1 cellular context compared by ENCODE assay signal in the genomic region with DNA sequence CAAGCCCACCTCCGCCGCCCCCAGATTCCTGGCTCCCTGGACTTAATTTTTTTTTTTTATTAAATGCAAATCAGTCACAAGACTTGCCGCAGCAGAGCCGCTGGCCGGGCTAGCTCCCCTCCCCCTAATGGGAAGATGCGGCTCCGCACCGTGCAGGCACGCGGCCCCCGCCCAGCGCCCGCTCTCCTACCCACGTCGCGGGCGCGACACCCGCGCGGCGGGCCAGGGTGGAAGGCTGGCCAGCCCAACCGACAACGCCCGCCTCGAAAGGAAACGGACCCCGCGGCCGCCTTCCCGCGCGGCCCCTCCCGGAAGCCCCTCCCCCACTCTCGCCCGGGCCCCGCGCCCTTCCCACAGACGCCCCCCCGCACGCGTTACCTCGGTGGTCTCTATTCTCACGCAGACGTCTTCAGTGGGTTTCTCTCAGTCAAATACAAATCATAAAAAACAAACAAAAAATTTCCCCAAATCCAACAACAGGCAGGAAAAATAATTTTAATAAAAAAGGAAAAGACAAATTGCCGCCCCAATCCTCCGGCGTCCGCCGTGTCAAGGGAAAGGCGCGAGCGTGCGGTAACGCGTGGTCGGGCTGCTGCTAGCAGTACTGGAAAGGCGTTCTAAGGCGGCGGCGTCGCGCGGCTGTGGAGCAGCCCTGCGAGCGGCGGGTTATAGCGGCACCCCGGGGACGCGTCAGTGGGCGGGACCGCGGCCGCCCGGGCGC.
TF ChIP-seq lines count a peak whose summit lies in the region.

A gene (minus strand): TSS at position 643 of the 721 bp plus-strand sequence. CDS start 1,480 bp downstream, outside the sequence.

TF ChIP-seq in HepG2, 621 proteins besides CTCF, POLR2A, EP300 and RAD21 (continued from another document and continues in another):
- TF ChIP-seq, protein P1, sequence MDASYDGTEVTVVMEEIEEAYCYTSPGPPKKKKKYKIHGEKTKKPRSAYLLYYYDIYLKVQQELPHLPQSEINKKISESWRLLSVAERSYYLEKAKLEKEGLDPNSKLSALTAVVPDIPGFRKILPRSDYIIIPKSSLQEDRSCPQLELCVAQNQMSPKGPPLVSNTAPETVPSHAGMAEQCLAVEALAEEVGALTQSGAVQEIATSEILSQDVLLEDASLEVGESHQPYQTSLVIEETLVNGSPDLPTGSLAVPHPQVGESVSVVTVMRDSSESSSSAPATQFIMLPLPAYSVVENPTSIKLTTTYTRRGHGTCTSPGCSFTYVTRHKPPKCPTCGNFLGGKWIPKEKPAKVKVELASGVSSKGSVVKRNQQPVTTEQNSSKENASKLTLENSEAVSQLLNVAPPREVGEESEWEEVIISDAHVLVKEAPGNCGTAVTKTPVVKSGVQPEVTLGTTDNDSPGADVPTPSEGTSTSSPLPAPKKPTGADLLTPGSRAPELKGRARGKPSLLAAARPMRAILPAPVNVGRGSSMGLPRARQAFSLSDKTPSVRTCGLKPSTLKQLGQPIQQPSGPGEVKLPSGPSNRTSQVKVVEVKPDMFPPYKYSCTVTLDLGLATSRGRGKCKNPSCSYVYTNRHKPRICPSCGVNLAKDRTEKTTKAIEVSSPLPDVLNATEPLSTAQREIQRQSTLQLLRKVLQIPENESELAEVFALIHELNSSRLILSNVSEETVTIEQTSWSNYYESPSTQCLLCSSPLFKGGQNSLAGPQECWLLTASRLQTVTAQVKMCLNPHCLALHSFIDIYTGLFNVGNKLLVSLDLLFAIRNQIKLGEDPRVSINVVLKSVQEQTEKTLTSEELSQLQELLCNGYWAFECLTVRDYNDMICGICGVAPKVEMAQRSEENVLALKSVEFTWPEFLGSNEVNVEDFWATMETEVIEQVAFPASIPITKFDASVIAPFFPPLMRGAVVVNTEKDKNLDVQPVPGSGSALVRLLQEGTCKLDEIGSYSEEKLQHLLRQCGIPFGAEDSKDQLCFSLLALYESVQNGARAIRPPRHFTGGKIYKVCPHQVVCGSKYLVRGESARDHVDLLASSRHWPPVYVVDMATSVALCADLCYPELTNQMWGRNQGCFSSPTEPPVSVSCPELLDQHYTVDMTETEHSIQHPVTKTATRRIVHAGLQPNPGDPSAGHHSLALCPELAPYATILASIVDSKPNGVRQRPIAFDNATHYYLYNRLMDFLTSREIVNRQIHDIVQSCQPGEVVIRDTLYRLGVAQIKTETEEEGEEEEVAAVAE (CRISPR knock-in tag; IDR thresholded peaks at IDR 0.05; ENCODE audit: borderline replicate concordance): no peak; the same call in 1 of the 2 replicates
- TF ChIP-seq KAT7 (CRISPR knock-in tag; IDR thresholded peaks at IDR 0.05; ENCODE audit: borderline replicate concordance) (peak; percentile 92; the same call in 1 of the 2 replicates), CCDC6 (CRISPR knock-in tag; IDR thresholded peaks at IDR 0.05) (peak; percentile 90; the same call in 1 of the 2 replicates), PHF8 (CRISPR knock-in tag; IDR thresholded peaks at IDR 0.05) (peak; percentile 68; the same call in 1 of the 2 replicates), ZKSCAN1 (IDR thresholded peaks at IDR 0.05; ENCODE audit: low read length) (no peak), TMF1 (CRISPR knock-in tag; IDR thresholded peaks at IDR 0.05; ENCODE audit: low read depth) (peak; percentile 75; the same call in 1 of the 2 replicates), ZNF558 (CRISPR knock-in tag; IDR thresholded peaks at IDR 0.05; ENCODE audit: borderline replicate concordance) (no peak; the same call in 1 of the 2 replicates), ZNF180 (CRISPR knock-in tag; IDR thresholded peaks at IDR 0.05; ENCODE audit: borderline replicate concordance, low read depth) (peak; percentile 95), RFXANK (CRISPR knock-in tag; IDR thresholded peaks at IDR 0.05) (peak; percentile 79; the same call in 1 of the 2 replicates), ZFX (CRISPR knock-in tag; IDR thresholded peaks at IDR 0.05; ENCODE audit: low read depth) (no peak; the same call in 1 of the 2 replicates), HMG20B (CRISPR knock-in tag; conservative IDR thresholded peaks at IDR 0.05) (no peak), ZMYM4 (CRISPR knock-in tag; IDR thresholded peaks at IDR 0.05) (peak; percentile 92), RBM39 (IDR thresholded peaks at IDR 0.05; ENCODE audit: low read depth, low read length, poor library complexity, severe bottlenecking) (peak; percentile 62), ZNF766 (CRISPR knock-in tag; IDR thresholded peaks at IDR 0.05; ENCODE audit: borderline replicate concordance) (peak; percentile 81; the same call in 1 of the 2 replicates), HNRNPLL (IDR thresholded peaks at IDR 0.05; ENCODE audit: low read depth, low read length, poor library complexity, severe bottlenecking) (peak; percentile 62), TEAD2 (CRISPR knock-in tag; IDR thresholded peaks at IDR 0.05) (no peak), ZNF589 (CRISPR knock-in tag; conservative IDR thresholded peaks at IDR 0.05) (peak; percentile 87), PCBP2 (optimal IDR thresholded peaks at IDR 0.05; ENCODE audit: low read depth, low read length, poor library complexity, severe bottlenecking) (no peak), ZNF441 (CRISPR knock-in tag; IDR thresholded peaks at IDR 0.05; ENCODE audit: borderline replicate concordance) (no peak; the same call in 1 of the 2 replicates), NFATC3 (CRISPR knock-in tag; IDR thresholded peaks at IDR 0.05) (peak; percentile 33; the same call in 1 of the 2 replicates), ESRRA (CRISPR knock-in tag; IDR thresholded peaks at IDR 0.05; ENCODE audit: low read depth) (peak; percentile 34; the same call in 1 of the 2 replicates), ZNF335 (CRISPR knock-in tag; IDR thresholded peaks at IDR 0.05) (no peak), MAFG (CRISPR knock-in tag; IDR thresholded peaks at IDR 0.05) (no peak; the same call in 1 of the 2 replicates), PTBP1 (IDR thresholded peaks at IDR 0.05; ENCODE audit: low read depth, low read length, poor library complexity, severe bottlenecking) (no peak), NAIF1 (CRISPR knock-in tag; IDR thresholded peaks at IDR 0.05; ENCODE audit: borderline replicate concordance) (no peak), SPEN (CRISPR knock-in tag; IDR thresholded peaks at IDR 0.05; ENCODE audit: low read depth) (peak; percentile 91; the same call in 1 of the 2 replicates), CHCHD3 (CRISPR knock-in tag; IDR thresholded peaks at IDR 0.05) (peak; percentile 88; the same call in 1 of the 2 replicates), ZBTB7A (CRISPR knock-in tag; IDR thresholded peaks at IDR 0.05) (no peak; the same call in 1 of the 2 replicates), RFX3 (CRISPR knock-in tag; IDR thresholded peaks at IDR 0.05) (no peak), ZNF256 (CRISPR knock-in tag; conservative IDR thresholded peaks at IDR 0.05) (peak; percentile 73; the same call in 1 of the 2 replicates), RFXAP (CRISPR knock-in tag; IDR thresholded peaks at IDR 0.05; ENCODE audit: borderline replicate concordance) (peak; percentile 88), DNMT1 (CRISPR knock-in tag; IDR thresholded peaks at IDR 0.05) (no peak), REL (CRISPR knock-in tag; conservative IDR thresholded peaks at IDR 0.05) (no peak), FOXP1 (IDR thresholded peaks at IDR 0.05) (no peak), FOXP1 (CRISPR knock-in tag; IDR thresholded peaks at IDR 0.05) (0 out of 2 replicates have a peak, but pooled peaks have one; percentile 31), FOSL1 (CRISPR knock-in tag; IDR thresholded peaks at IDR 0.05; ENCODE audit: borderline replicate concordance) (peak; percentile 49; the same call in 1 of the 2 replicates), NFIC (IDR thresholded peaks at IDR 0.05; ENCODE audit: low read length) (no peak), ATRX (CRISPR knock-in tag; IDR thresholded peaks at IDR 0.05; ENCODE audit: borderline replicate concordance) (no peak), HES4 (CRISPR knock-in tag; IDR thresholded peaks at IDR 0.05; ENCODE audit: borderline replicate concordance) (peak; percentile 73), CC2D1A (CRISPR knock-in tag; IDR thresholded peaks at IDR 0.05) (no peak), ZNF644 (CRISPR knock-in tag; IDR thresholded peaks at IDR 0.05; ENCODE audit: low read depth) (no peak), SOX6 (IDR thresholded peaks at IDR 0.05) (no peak), SOX6 (CRISPR knock-in tag; IDR thresholded peaks at IDR 0.05) (peak; percentile 70), IRX3 (CRISPR knock-in tag; IDR thresholded peaks at IDR 0.05; ENCODE audit: borderline replicate concordance, low read depth) (no peak; the same call in 1 of the 2 replicates), JUN (CRISPR knock-in tag; IDR thresholded peaks at IDR 0.05) (no peak), FOXC1 (CRISPR knock-in tag; IDR thresholded peaks at IDR 0.05; ENCODE audit: borderline replicate concordance) (peak; percentile 55; the same call in 1 of the 2 replicates), ZNF225 (CRISPR knock-in tag; IDR thresholded peaks at IDR 0.05) (peak; percentile 94)
- TF ChIP-seq, protein P2, sequence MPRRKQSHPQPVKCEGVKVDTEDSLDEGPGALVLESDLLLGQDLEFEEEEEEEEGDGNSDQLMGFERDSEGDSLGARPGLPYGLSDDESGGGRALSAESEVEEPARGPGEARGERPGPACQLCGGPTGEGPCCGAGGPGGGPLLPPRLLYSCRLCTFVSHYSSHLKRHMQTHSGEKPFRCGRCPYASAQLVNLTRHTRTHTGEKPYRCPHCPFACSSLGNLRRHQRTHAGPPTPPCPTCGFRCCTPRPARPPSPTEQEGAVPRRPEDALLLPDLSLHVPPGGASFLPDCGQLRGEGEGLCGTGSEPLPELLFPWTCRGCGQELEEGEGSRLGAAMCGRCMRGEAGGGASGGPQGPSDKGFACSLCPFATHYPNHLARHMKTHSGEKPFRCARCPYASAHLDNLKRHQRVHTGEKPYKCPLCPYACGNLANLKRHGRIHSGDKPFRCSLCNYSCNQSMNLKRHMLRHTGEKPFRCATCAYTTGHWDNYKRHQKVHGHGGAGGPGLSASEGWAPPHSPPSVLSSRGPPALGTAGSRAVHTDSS (CRISPR knock-in tag; conservative IDR thresholded peaks at IDR 0.05): peak; percentile 67; the same call in 1 of the 2 replicates
- TF ChIP-seq, protein P3, sequence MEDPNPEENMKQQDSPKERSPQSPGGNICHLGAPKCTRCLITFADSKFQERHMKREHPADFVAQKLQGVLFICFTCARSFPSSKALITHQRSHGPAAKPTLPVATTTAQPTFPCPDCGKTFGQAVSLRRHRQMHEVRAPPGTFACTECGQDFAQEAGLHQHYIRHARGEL (CRISPR knock-in tag; IDR thresholded peaks at IDR 0.05): no peak
- TF ChIP-seq, protein P4, sequence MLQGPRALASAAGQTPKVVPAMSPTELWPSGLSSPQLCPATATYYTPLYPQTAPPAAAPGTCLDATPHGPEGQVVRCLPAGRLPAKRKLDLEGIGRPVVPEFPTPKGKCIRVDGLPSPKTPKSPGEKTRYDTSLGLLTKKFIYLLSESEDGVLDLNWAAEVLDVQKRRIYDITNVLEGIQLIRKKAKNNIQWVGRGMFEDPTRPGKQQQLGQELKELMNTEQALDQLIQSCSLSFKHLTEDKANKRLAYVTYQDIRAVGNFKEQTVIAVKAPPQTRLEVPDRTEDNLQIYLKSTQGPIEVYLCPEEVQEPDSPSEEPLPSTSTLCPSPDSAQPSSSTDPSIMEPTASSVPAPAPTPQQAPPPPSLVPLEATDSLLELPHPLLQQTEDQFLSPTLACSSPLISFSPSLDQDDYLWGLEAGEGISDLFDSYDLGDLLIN (CRISPR knock-in tag; IDR thresholded peaks at IDR 0.05; ENCODE audit: borderline replicate concordance): peak; percentile 96; the same call in 1 of the 2 replicates
- TF ChIP-seq, protein P5, sequence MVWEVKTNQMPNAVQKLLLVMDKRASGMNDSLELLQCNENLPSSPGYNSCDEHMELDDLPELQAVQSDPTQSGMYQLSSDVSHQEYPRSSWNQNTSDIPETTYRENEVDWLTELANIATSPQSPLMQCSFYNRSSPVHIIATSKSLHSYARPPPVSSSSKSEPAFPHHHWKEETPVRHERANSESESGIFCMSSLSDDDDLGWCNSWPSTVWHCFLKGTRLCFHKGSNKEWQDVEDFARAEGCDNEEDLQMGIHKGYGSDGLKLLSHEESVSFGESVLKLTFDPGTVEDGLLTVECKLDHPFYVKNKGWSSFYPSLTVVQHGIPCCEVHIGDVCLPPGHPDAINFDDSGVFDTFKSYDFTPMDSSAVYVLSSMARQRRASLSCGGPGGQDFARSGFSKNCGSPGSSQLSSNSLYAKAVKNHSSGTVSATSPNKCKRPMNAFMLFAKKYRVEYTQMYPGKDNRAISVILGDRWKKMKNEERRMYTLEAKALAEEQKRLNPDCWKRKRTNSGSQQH (CRISPR knock-in tag; IDR thresholded peaks at IDR 0.05; ENCODE audit: low read depth): peak; percentile 76; the same call in 1 of the 2 replicates
- TF ChIP-seq, protein P6, sequence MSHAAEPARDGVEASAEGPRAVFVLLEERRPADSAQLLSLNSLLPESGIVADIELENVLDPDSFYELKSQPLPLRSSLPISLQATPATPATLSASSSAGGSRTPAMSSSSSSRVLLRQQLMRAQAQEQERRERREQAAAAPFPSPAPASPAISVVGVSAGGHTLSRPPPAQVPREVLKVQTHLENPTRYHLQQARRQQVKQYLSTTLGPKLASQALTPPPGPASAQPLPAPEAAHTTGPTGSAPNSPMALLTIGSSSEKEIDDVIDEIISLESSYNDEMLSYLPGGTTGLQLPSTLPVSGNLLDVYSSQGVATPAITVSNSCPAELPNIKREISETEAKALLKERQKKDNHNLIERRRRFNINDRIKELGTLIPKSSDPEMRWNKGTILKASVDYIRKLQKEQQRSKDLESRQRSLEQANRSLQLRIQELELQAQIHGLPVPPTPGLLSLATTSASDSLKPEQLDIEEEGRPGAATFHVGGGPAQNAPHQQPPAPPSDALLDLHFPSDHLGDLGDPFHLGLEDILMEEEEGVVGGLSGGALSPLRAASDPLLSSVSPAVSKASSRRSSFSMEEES (CRISPR knock-in tag; IDR thresholded peaks at IDR 0.05): peak; percentile 82
- TF ChIP-seq, protein P7, sequence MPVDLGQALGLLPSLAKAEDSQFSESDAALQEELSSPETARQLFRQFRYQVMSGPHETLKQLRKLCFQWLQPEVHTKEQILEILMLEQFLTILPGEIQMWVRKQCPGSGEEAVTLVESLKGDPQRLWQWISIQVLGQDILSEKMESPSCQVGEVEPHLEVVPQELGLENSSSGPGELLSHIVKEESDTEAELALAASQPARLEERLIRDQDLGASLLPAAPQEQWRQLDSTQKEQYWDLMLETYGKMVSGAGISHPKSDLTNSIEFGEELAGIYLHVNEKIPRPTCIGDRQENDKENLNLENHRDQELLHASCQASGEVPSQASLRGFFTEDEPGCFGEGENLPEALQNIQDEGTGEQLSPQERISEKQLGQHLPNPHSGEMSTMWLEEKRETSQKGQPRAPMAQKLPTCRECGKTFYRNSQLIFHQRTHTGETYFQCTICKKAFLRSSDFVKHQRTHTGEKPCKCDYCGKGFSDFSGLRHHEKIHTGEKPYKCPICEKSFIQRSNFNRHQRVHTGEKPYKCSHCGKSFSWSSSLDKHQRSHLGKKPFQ (CRISPR knock-in tag; IDR thresholded peaks at IDR 0.05; ENCODE audit: insufficient replicate concordance): peak; percentile 76
- TF ChIP-seq, protein P8, sequence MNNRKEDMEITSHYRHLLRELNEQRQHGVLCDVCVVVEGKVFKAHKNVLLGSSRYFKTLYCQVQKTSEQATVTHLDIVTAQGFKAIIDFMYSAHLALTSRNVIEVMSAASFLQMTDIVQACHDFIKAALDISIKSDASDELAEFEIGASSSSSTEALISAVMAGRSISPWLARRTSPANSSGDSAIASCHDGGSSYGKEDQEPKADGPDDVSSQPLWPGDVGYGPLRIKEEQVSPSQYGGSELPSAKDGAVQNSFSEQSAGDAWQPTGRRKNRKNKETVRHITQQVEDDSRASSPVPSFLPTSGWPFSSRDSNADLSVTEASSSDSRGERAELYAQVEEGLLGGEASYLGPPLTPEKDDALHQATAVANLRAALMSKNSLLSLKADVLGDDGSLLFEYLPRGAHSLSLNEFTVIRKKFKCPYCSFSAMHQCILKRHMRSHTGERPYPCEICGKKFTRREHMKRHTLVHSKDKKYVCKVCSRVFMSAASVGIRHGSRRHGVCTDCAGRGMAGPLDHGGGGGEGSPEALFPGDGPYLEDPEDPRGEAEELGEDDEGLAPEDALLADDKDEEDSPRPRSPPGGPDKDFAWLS (CRISPR knock-in tag; IDR thresholded peaks at IDR 0.05; ENCODE audit: borderline replicate concordance): no peak
